In the genomic region with DNA sequence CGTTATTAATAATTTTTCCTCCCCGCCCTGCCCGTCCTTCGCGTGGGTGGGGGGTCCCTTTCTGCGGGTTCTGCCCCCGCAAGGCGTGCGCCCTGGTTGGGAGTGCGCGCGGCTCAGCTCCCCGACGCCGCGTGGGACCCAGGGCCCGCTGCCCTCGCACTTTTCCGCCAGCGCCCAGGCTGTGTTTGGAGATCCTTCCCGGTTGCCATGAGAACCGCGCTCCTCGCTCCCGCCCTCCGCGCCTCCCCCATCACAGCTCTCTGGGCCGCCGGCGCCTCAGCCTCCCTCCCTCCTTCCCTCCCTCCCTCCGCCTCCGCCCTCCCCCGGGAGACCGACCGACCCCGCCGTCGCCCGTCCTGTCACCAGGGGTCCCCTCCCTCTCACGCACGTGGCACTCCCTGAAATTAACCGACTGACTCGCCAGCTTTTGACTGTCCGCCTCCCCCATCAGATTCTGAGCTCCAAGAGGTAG, we compare ENCODE assay signal across 1 cellular context.
TF ChIP-seq lines count a peak whose summit lies in the region.

No MANE protein-coding gene starts in this region.

TF ChIP-seq in H1, 55 proteins besides CTCF, POLR2A, EP300 and RAD21:
- TF ChIP-seq POU5F1 (IDR thresholded peaks at IDR 0.05; ENCODE audit: low read depth, low read length) (no peak), CEBPB (IDR thresholded peaks at IDR 0.05; ENCODE audit: low read depth, low read length) (no peak), SP1 (IDR thresholded peaks at IDR 0.05; ENCODE audit: low read depth, low read length) (no peak), CREB1 (IDR thresholded peaks at IDR 0.05) (no peak), PHF8 (conservative IDR thresholded peaks at IDR 0.05; ENCODE audit: low read depth, low read length) (no peak), TEAD4 (IDR thresholded peaks at IDR 0.05; ENCODE audit: low read depth, low read length) (no peak), BRCA1 (IDR thresholded peaks at IDR 0.05; ENCODE audit: low read depth, low read length) (no peak), ASH2L (IDR thresholded peaks at IDR 0.05; ENCODE audit: low read length) (peak; percentile 27), HDAC2 (IDR thresholded peaks at IDR 0.05; ENCODE audit: borderline replicate concordance in 1 of 2, low read depth in 2 of 2, low read length in 2 of 2) (no peak), SUZ12 (IDR thresholded peaks at IDR 0.05; ENCODE audit: low read length) (no peak), MAX (IDR thresholded peaks at IDR 0.05) (peak; percentile 73; the same call in 1 of the 2 replicates), KDM5A (IDR thresholded peaks at IDR 0.05; ENCODE audit: low read length) (no peak), SIRT6 (IDR thresholded peaks at IDR 0.05; ENCODE audit: low read length) (no peak), ZNF274 (IDR thresholded peaks at IDR 0.05; ENCODE audit: borderline replicate concordance, extremely low read depth, low read length) (no peak), JUN (IDR thresholded peaks at IDR 0.05; ENCODE audit: low read depth, low read length) (no peak), TBP (IDR thresholded peaks at IDR 0.05; ENCODE audit: low read depth, low read length) (no peak), SIN3A (conservative IDR thresholded peaks at IDR 0.05 in 1 of 2, IDR thresholded peaks at IDR 0.05 in 1 of 2; ENCODE audit: low read depth in 1 of 2, low read length in 2 of 2) (peak in 1 of 2 experiments; percentile 71; a peak in 1 of 4 replicates), BACH1 (IDR thresholded peaks at IDR 0.05; ENCODE audit: low read length) (0 out of 2 replicates have a peak, but pooled peaks have one; percentile 7), RXRA (IDR thresholded peaks at IDR 0.05; ENCODE audit: insufficient read depth, low read depth, low read length) (no peak), EGR1 (IDR thresholded peaks at IDR 0.05; ENCODE audit: borderline replicate concordance, low read depth, low read length) (no peak), RNF2 (IDR thresholded peaks at IDR 0.05; ENCODE audit: borderline replicate concordance, low read depth, low read length, missing control alignments, poor library complexity, severe bottlenecking) (no peak), CHD7 (IDR thresholded peaks at IDR 0.05; ENCODE audit: insufficient replicate concordance, low read length) (no peak), SAP30 (IDR thresholded peaks at IDR 0.05; ENCODE audit: insufficient read depth, insufficient replicate concordance, low read length) (no peak), SRF (IDR thresholded peaks at IDR 0.05; ENCODE audit: low read depth, low read length) (no peak), SP4 (IDR thresholded peaks at IDR 0.05; ENCODE audit: low read length) (no peak), EZH2 (IDR thresholded peaks at IDR 0.05; ENCODE audit: low read depth, low read length, severe bottlenecking) (no peak), NANOG (IDR thresholded peaks at IDR 0.05; ENCODE audit: insufficient read depth, low read depth, low read length, poor library complexity, severe bottlenecking) (no peak), TAF1 (IDR thresholded peaks at IDR 0.05; ENCODE audit: low read depth, low read length) (no peak), CHD2 (IDR thresholded peaks at IDR 0.05; ENCODE audit: low read length) (no peak), CBX5 (IDR thresholded peaks at IDR 0.05; ENCODE audit: low read depth, low read length) (no peak), HDAC6 (IDR thresholded peaks at IDR 0.05; ENCODE audit: low read depth, low read length) (no peak)
- TF ChIP-seq, protein P1, sequence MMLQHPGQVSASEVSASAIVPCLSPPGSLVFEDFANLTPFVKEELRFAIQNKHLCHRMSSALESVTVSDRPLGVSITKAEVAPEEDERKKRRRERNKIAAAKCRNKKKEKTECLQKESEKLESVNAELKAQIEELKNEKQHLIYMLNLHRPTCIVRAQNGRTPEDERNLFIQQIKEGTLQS (IDR thresholded peaks at IDR 0.05; ENCODE audit: insufficient read depth, low read depth, low read length): no peak
- TF ChIP-seq, protein P2, sequence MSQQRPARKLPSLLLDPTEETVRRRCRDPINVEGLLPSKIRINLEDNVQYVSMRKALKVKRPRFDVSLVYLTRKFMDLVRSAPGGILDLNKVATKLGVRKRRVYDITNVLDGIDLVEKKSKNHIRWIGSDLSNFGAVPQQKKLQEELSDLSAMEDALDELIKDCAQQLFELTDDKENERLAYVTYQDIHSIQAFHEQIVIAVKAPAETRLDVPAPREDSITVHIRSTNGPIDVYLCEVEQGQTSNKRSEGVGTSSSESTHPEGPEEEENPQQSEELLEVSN (IDR thresholded peaks at IDR 0.05): no peak
- TF ChIP-seq, protein P3, sequence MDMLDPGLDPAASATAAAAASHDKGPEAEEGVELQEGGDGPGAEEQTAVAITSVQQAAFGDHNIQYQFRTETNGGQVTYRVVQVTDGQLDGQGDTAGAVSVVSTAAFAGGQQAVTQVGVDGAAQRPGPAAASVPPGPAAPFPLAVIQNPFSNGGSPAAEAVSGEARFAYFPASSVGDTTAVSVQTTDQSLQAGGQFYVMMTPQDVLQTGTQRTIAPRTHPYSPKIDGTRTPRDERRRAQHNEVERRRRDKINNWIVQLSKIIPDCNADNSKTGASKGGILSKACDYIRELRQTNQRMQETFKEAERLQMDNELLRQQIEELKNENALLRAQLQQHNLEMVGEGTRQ (IDR thresholded peaks at IDR 0.05; ENCODE audit: low read length): no peak
